14 cellular contexts compared by ENCODE assay signal in the genomic region with DNA sequence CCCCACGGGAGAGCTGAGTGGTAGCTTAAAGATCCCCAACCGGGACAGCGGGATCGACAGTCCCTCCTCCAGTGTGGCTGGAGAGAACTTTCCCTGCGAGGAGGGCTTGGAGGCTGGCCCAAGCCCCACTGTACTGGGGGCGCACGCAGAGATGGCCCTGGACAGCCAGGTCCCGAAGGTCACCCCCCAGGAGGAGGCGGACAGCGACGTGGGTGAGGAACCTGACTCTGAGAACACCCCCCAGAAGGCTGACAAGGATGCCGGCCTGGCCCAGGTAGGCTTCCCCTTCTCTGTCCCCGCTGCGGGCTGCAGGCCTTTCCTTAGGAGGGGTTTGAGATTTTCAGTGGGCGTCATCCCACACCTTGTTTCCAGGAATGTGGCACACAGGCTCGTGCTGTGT.
"Had no signal": no experiment of that assay in that cellular context is flagged by ENCODE, and none has a peak within 500 bp of the region (broad histone marks: within the 10 kb centered on the region; RNA-seq: fewer than 3 reads in every experiment).

No MANE protein-coding gene starts in this region.

- H3K9me3 Mint-ChIP-seq: stimulated activated naive B cell treated with anti-CD40 and anti-IgM and Interleukin-4, amounts not matched to agents 10 μg/mL and 1 μg/mL and 100 μg/mL, for 72 hours had no signal

- ATAC-seq: activated naive CD8-positive, alpha-beta T cell treated with anti-CD3 and anti-CD28 coated beads, Interleukin-2, amount 50 U/mL, for 24 hours; left lobe of liver; stimulated activated naive B cell treated with anti-CD40 and anti-IgM and Interleukin-4, amounts not matched to agents 10 μg/mL and 1 μg/mL and 100 μg/mL, for 72 hours had no signal

- H3K27me3 Mint-ChIP-seq: activated naive CD8-positive, alpha-beta T cell treated with anti-CD3 and anti-CD28 coated beads, Interleukin-2, amount 50 U/mL, for 24 hours; stimulated activated naive B cell treated with anti-CD40 and anti-IgM and Interleukin-4, amounts not matched to agents 10 μg/mL and 1 μg/mL and 100 μg/mL, for 72 hours had no signal

- DNase-seq: activated CD4-positive, alpha-beta T cell treated with anti-CD3 and anti-CD28 coated beads for 1 hour; activated gamma-delta T cell; activated naive CD8-positive, alpha-beta T cell treated with anti-CD3 and anti-CD28 coated beads, Interleukin-2, amount 50 U/mL, for 24 hours; activated T-cell treated with anti-CD3 and anti-CD28 coated beads for 4 hours; colonic mucosa; foreskin melanocyte; heart left ventricle; islet precursor cell; mammary epithelial cell; right cardiac atrium; small intestine; stimulated activated naive B cell treated with anti-CD40 and anti-IgM and Interleukin-4, amounts not matched to agents 10 μg/mL and 1 μg/mL and 100 μg/mL, for 72 hours had no signal

- H3K4me3 Mint-ChIP-seq: activated naive CD8-positive, alpha-beta T cell treated with anti-CD3 and anti-CD28 coated beads, Interleukin-2, amount 50 U/mL, for 24 hours; neural progenitor cell; stimulated activated naive B cell treated with anti-CD40 and anti-IgM and Interleukin-4, amounts not matched to agents 10 μg/mL and 1 μg/mL and 100 μg/mL, for 72 hours had no signal

- H3K36me3 Mint-ChIP-seq: neural progenitor cell had no signal
